In the genomic region with DNA sequence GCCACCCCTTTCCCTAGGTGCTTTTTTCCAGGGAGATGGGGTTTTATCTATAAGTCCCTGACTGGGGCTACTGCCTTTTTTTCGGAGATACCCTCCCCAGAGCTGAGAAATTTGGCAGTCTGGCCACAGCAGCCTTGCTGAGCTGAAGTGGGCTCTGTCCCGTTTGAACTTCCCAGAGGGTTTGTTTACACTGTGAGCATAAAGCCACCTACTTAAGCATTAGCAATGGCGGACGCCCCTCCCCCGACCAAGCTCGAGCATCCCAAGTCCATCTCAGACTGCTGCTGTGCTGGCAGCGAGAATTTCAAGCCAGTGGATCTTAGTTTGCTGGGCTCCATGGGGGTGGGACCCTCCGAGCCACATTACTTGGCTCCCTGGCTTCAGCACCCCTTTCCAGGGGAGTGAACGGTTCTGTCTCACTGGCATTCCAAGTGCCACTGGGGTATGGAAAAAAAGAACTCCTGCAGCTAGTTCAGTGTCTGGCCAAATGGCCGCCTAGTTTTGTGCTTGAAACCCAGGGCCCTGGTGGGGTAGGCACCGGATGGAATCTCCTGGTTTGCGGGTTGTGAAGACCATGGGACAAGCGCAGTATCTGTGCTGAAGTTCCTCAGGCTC, we compare ENCODE assay signal across 18 cellular contexts.
"Had no signal": no experiment of that assay in that cellular context is flagged by ENCODE, and none has a peak within 500 bp of the region (broad histone marks: within the 10 kb centered on the region; RNA-seq: fewer than 3 reads in every experiment).

No MANE protein-coding gene starts in this region.

- H3K36me3 ChIP-seq: left ventricle myocardium inferior, lower lobe of right lung, suprapubic skin, thyroid gland had no signal

- H3K27me3 ChIP-seq: foreskin keratinocyte, suprapubic skin, thyroid gland had no signal

- H3K9ac ChIP-seq: parathyroid adenoma had no signal

- H3K4me3 ChIP-seq: left ventricle myocardium inferior, lower lobe of right lung, psoas muscle, skin epidermis, suprapubic skin, thyroid gland had no signal

- H3K4me1 ChIP-seq: foreskin keratinocyte, left ventricle myocardium inferior, lower lobe of right lung, parathyroid adenoma, psoas muscle, suprapubic skin, thyroid gland had no signal

- H2AFZ ChIP-seq: parathyroid adenoma had no signal

- FAIRE-seq: endothelial cell of umbilical vein, keratinocyte, urothelium cell line had no signal

- H3K27ac ChIP-seq: foreskin keratinocyte, left ventricle myocardium inferior, lower lobe of right lung, parathyroid adenoma, psoas muscle, skin epidermis, suprapubic skin, thyroid gland had no signal

- H3K79me2 ChIP-seq: parathyroid adenoma had no signal

- H3K9me3 ChIP-seq: left ventricle myocardium inferior, lower lobe of right lung, psoas muscle, suprapubic skin, thyroid gland had no signal

- DNase-seq: cerebellar nuclear complex; erythroblast; foreskin keratinocyte; immature natural killer cell; left cardiac atrium; left ventricle myocardium inferior; lower lobe of right lung; midbrain; psoas muscle; stimulated activated CD4-positive, alpha-beta T cell treated with anti-CD3 and anti-CD28 coated beads, Interleukin-2, amount 100 ng/mL, for 24 hours; stimulated activated naive CD4-positive, alpha-beta T cell; thyroid gland had no signal
